ENCODE assay signal across 29 cellular contexts in genomic region chr13:113092776-113093579, GRCh38. TPM values are rescaled to one million over a fixed set of nuclear protein-coding genes. Genes with fewer than 3 reads are reported as not detected.
"Had no signal": no experiment of that assay in that cellular context is flagged by ENCODE, and none has a peak within 500 bp of the region (broad histone marks: within the 10 kb centered on the region; RNA-seq: fewer than 3 reads in every experiment).

No MANE protein-coding gene starts in this region.

- H3K4me3 ChIP-seq: colonic mucosa, psoas muscle, thoracic aorta had no signal

- H3K36me3 ChIP-seq: colonic mucosa had no signal

- DNase-seq: activated CD4-positive, alpha-beta T cell treated with anti-CD3 and anti-CD28 coated beads for 48 hours; activated CD4-positive, alpha-beta T cell treated with anti-CD3 and anti-CD28 coated beads, Interleukin-2, amount 50 U/mL, for 48 hours; activated CD8-positive, alpha-beta memory T cell treated with anti-CD3 and anti-CD28 coated beads for 24 hours; activated effector memory CD4-positive, alpha-beta T cell treated with anti-CD3 and anti-CD28 coated beads, Interleukin-2, amount 50 U/mL, for 16 hours; activated naive CD4-positive, alpha-beta T cell treated with anti-CD3 and anti-CD28 coated beads for 36 hours; activated naive CD8-positive, alpha-beta T cell treated with anti-CD3 and anti-CD28 coated beads, Interleukin-2, amount 10 ng/mL, durations not matched to agents 7 days and 5 days; amniotic stem cell; central memory CD4-positive, alpha-beta T cell; colonic mucosa; effector memory CD8-positive, alpha-beta T cell; foreskin fibroblast; mesenchymal stem cell; occipital lobe; stimulated activated naive CD4-positive, alpha-beta T cell treated with Interleukin-2 at 50 U/mL for 16 hours; SW 1271; T1000; trophoblast cell; WERI-Rb-1 had no signal

- H3K4me1 ChIP-seq: colonic mucosa, parathyroid adenoma had no signal

- H3K9ac ChIP-seq: parathyroid adenoma had no signal

- H3K79me2 ChIP-seq: parathyroid adenoma had no signal

- FAIRE-seq: endothelial cell of umbilical vein, islet of Langerhans, urothelium cell line had no signal

- H3K27ac ChIP-seq: colonic mucosa, parathyroid adenoma, psoas muscle, thoracic aorta, WERI-Rb-1 had no signal

- H3K9me3 ChIP-seq: colonic mucosa, psoas muscle, thoracic aorta had no signal

- H3K9me3 Mint-ChIP-seq: activated naive CD4-positive, alpha-beta T cell treated with anti-CD3 and anti-CD28 coated beads for 36 hours; activated naive CD8-positive, alpha-beta T cell treated with anti-CD3 and anti-CD28 coated beads, Interleukin-2, amount 10 ng/mL, durations not matched to agents 7 days and 5 days; effector memory CD8-positive, alpha-beta T cell; naive thymus-derived CD8-positive, alpha-beta T cell; neural crest cell; T-helper 1 cell treated with Interleukin-12 subunit alpha and Interleukin-12 subunit beta and Interleukin-4 antibody, amounts not matched to agents 30 μg/mL and 1 μg/mL, for 36 hours had no signal

- H3K36me3 Mint-ChIP-seq: activated naive CD8-positive, alpha-beta T cell treated with anti-CD3 and anti-CD28 coated beads, Interleukin-2, amount 10 ng/mL, durations not matched to agents 7 days and 5 days had no signal

- H3K27me3 ChIP-seq: colonic mucosa had no signal

- ATAC-seq: activated CD4-positive, CD25-positive, alpha-beta regulatory T cell treated with anti-CD3 and anti-CD28 coated beads, Interleukin-2, amount 50 U/mL, for 24 hours; effector memory CD8-positive, alpha-beta T cell; naive thymus-derived CD8-positive, alpha-beta T cell; psoas muscle had no signal

- H2AFZ ChIP-seq: parathyroid adenoma had no signal

- H3K27ac Mint-ChIP-seq: activated naive CD4-positive, alpha-beta T cell treated with anti-CD3 and anti-CD28 coated beads for 36 hours; activated naive CD8-positive, alpha-beta T cell treated with anti-CD3 and anti-CD28 coated beads, Interleukin-2, amount 10 ng/mL, durations not matched to agents 7 days and 5 days; effector memory CD8-positive, alpha-beta T cell; T-helper 1 cell treated with Interleukin-12 subunit alpha and Interleukin-12 subunit beta and Interleukin-4 antibody, amounts not matched to agents 30 μg/mL and 1 μg/mL, for 36 hours had no signal

RNA-seq across cellular contexts. Expression of gene F7, which starts 12.6 kb away (rescaled TPM):
- total RNA-seq: dermis microvascular lymphatic vessel endothelial cell, endothelial cell of umbilical vein, thoracic aorta had no signal
- polyA plus RNA-seq: endothelial cell of umbilical vein had no signal

RNA-seq across cellular contexts. Expression of gene F10, which starts 29.6 kb away (rescaled TPM):
- total RNA-seq: activated naive CD4-positive, alpha-beta T cell treated with anti-CD3 and anti-CD28 coated beads for 36 hours; activated naive CD8-positive, alpha-beta T cell treated with anti-CD3 and anti-CD28 coated beads, Interleukin-2, amount 10 ng/mL, durations not matched to agents 7 days and 5 days; dermis microvascular lymphatic vessel endothelial cell; endothelial cell of umbilical vein; naive thymus-derived CD8-positive, alpha-beta T cell had no signal
- polyA plus RNA-seq: naive thymus-derived CD8-positive, alpha-beta T cell had no signal
